Comparison of ENCODE assay signal across 8 cellular contexts in genomic region chr19:36605839-36606478, GRCh38. TPM values are rescaled to one million over a fixed set of nuclear protein-coding genes. Genes with fewer than 3 reads are reported as not detected.
A peak's percentile ranks its signal among the peaks of the same experiment; 100 is the strongest.
DNase-seq lines count a peak whose midpoint lies in the region; ATAC-seq and TF ChIP-seq lines count a peak whose summit lies in the region.

No MANE protein-coding gene starts in this region.

- peak; percentile 21 for ATAC-seq in HG03457 (IDR thresholded peaks at IDR 0.05; ENCODE audit: unreplicated experiment)
- ATAC-seq in lower lobe of right lung, result peak; percentile 25 to 41
- ATAC-seq in GM18520 (IDR thresholded peaks at IDR 0.05; ENCODE audit: unreplicated experiment), result no peak

- H3K4me1 ChIP-seq in lower lobe of right lung, result peaks cover 11% of the 10 kb centered on the region
- no peaks in the 10 kb centered on the region for H3K4me1 ChIP-seq in urinary bladder (ENCODE audit: insufficient read depth)

- H3K9me3 ChIP-seq in lower lobe of right lung, result peaks cover 4% of the 10 kb centered on the region

- in situ Hi-C loops in astrocyte of the spinal cord (cut with HindIII; ENCODE audit: low sequenced_read_pairs), result no loop called here

- H3K36me3 ChIP-seq in lower lobe of right lung (no peaks in the 10 kb centered on the region), urinary bladder (ENCODE audit: insufficient read depth) (no peaks in the 10 kb centered on the region)

- DNase-seq in GM12864 (ENCODE audit: low read depth), result no peak
- DNase-seq in astrocyte of the spinal cord (ENCODE audit: low read depth, low spot score), result no peak
- DNase-seq in lower lobe of right lung, result no peak
- no peak for DNase-seq in NK-92 (lab: John Stamatoyannopoulos, UW; ENCODE audit: unreplicated experiment)
- DNase-seq in NCI-H1417 treated with DMSO at 0.1 percent for 48 hours (lab: John Stamatoyannopoulos, UW), result no peak

- intact Hi-C loops in lower lobe of right lung (cut with DNase I), result no loop called here

- peak overlapping the region; percentile 60 for H3K4me3 ChIP-seq in GM12864 (ENCODE audit: low read depth, low read length)
- peak overlapping the region; percentile 87 for H3K4me3 ChIP-seq in astrocyte of the spinal cord (ENCODE audit: low read depth, low read length)
- H3K4me3 ChIP-seq in lower lobe of right lung, result peak overlapping the region; percentile 71
- peak overlapping the region; percentile 77 for H3K4me3 ChIP-seq in urinary bladder (ENCODE audit: low read depth, low read length)

- WGBS in urinary bladder, result under 1% methylated on average over 2 of the region's 2 CpGs

- TF ChIP-seq CTCF in GM12864 (IDR thresholded peaks at IDR 0.05; ENCODE audit: low read depth, low read length, missing control alignments), result no peak
- TF ChIP-seq CTCF in astrocyte of the spinal cord (IDR thresholded peaks at IDR 0.05; ENCODE audit: low read depth, low read length), result no peak
- TF ChIP-seq CTCF in lower lobe of right lung (IDR thresholded peaks at IDR 0.05), result no peak

- no peaks in the 10 kb centered on the region for H3K27me3 ChIP-seq in lower lobe of right lung (ENCODE audit: low read depth)

- H3K27ac ChIP-seq in lower lobe of right lung (peak overlapping the region; percentile 79), urinary bladder (ENCODE audit: low read depth) (no peak overlapping the region)

RNA-seq across cellular contexts. Expression of gene ZNF382, which starts 0.8 kb away (rescaled TPM):
- total RNA-seq in lower lobe of right lung (5.2 TPM), urinary bladder (30.3 TPM)
- 4.2 TPM for polyA plus RNA-seq in urinary bladder

RNA-seq across cellular contexts. Expression of gene ZNF529, which starts 32.9 kb away (rescaled TPM):
- total RNA-seq in lower lobe of right lung (10.6 TPM), urinary bladder (36.2 TPM)
- 6.4 TPM for polyA plus RNA-seq in urinary bladder
